ENCODE assay signal across 24 cellular contexts in genomic region chr17:19621697-19622096, GRCh38.
"Had no signal": no experiment of that assay in that cellular context is flagged by ENCODE, and none has a peak within 500 bp of the region (broad histone marks: within the 10 kb centered on the region; RNA-seq: fewer than 3 reads in every experiment).

No MANE protein-coding gene starts in this region.

- H3K9me3 ChIP-seq: colonic mucosa had no signal

- H3K4me3 ChIP-seq: colonic mucosa, coronary artery, dorsolateral prefrontal cortex, esophagus muscularis mucosa, esophagus squamous epithelium, gastrocnemius medialis, gastroesophageal sphincter, heart left ventricle, heart right ventricle, hepatocyte had no signal

- H3K4me1 ChIP-seq: colonic mucosa, esophagus muscularis mucosa, esophagus squamous epithelium, foreskin keratinocyte, gastrocnemius medialis, gastroesophageal sphincter, heart left ventricle, heart right ventricle had no signal

- H3K36me3 ChIP-seq: colonic mucosa, esophagus muscularis mucosa, esophagus squamous epithelium, gastrocnemius medialis, gastroesophageal sphincter, heart left ventricle, heart right ventricle had no signal

- H3K27ac ChIP-seq: colonic mucosa, coronary artery, dorsolateral prefrontal cortex, epithelial cell of prostate, esophagus muscularis mucosa, esophagus squamous epithelium, foreskin keratinocyte, gastrocnemius medialis, gastroesophageal sphincter, heart left ventricle, heart right ventricle, hepatocyte had no signal

- DNase-seq: colonic mucosa; cortex of kidney; dermis blood vessel endothelial cell; dorsolateral prefrontal cortex; effector CD4-positive, alpha-beta T cell; effector CD8-positive, alpha-beta T cell; effector memory CD4-positive, alpha-beta T cell; effector memory CD8-positive, alpha-beta T cell; endodermal cell; erythroblast; esophagus squamous epithelium; foreskin fibroblast; foreskin keratinocyte; foreskin melanocyte; gastrocnemius medialis; glutamatergic neuron; head of caudate nucleus; heart left ventricle; heart right ventricle had no signal
